19 cellular contexts compared by ENCODE assay signal in the genomic region with DNA sequence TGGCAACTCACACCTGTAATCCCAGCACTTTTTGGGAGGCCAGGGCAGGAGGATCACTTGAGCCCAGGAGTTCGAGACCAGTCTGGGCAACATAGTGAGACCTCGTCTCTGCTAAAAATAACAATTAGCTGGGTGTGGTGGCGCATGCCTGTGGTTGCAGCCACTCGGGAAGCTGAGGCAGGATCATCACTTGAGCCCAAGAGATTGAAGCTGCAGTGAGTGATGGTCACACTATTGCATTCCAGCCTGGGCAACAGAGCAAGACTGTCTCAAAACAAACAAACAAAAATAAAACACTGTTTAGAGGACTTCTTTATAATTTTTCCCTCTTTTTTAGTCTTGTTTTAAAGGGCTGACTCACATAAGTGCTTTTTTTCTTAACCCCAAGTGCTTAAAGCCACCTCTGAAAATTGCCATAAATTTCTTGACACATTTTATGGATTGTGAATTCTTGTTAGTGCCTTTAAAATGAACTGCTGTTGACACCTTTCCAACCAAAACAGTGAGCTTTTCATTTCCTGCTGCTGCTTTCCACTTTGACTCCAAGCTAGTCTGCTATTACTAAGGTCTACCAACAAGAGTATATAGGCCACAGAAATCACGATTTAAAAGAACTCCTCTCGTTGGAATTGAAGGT. TPM values are rescaled to one million over a fixed set of nuclear protein-coding genes. Genes with fewer than 3 reads are reported as not detected.
DNase-seq lines count a peak whose midpoint lies in the region; ATAC-seq and TF ChIP-seq lines count a peak whose summit lies in the region.
"Had no signal": no experiment of that assay in that cellular context is flagged by ENCODE, and none has a peak within 500 bp of the region (broad histone marks: within the 10 kb centered on the region; RNA-seq: fewer than 3 reads in every experiment).

No MANE protein-coding gene starts in this region.

- intact Hi-C loops in HCT116 (cut with micrococcal nuclease): no loop called here
- intact Hi-C loops in CD8-positive, alpha-beta T cell (cut with DNase I, micrococcal nuclease): no loop called here

- no peak overlapping the region for H2AFZ ChIP-seq in HCT116 (ENCODE audit: low read depth, low read length, poor library complexity, severe bottlenecking)
- H2AFZ ChIP-seq: hepatocyte had no signal

- CTCF ChIA-PET in HCT116 (lab: Charles Lee): no interaction called here
- CTCF ChIA-PET in CD8-positive, alpha-beta T cell (lab: Charles Lee): interaction anchor here (0.6 kb wide), 1 partner anchor 173 kb away, joined by 3 read pairs; no protein-coding TSS in a partner anchor

- no peaks in the 10 kb centered on the region for H4K20me1 ChIP-seq in HCT116 (ENCODE audit: insufficient read depth)

- H3K9me3 Mint-ChIP-seq in CD8-positive, alpha-beta T cell: no peaks in the 10 kb centered on the region
- H3K9me3 Mint-ChIP-seq: natural killer cell had no signal

- TF ChIP-seq POLR2A in HCT116 (IDR thresholded peaks at IDR 0.05; ENCODE audit: borderline replicate concordance, extremely low read depth, insufficient read depth, insufficient read length): no peak

- peak; percentile 22 for DNase-seq in HCT116 (ENCODE audit: low read depth, low spot score)
- peak; percentile 85 for DNase-seq in astrocyte of the spinal cord (ENCODE audit: low read depth, low spot score)
- DNase-seq in glomerular visceral epithelial cell (ENCODE audit: extremely low spot score): peak; percentile 26
- peak; percentile 70 for DNase-seq in stromal cell of bone marrow (ENCODE audit: low read depth)
- DNase-seq in ACHN: no peak
- DNase-seq in CD8-positive, alpha-beta T cell: no peak
- DNase-seq: activated gamma-delta T cell treated with Interleukin-2 at 50 U/mL for 16 hours; GDM1; natural killer cell; NCI-H1436 treated with DMSO at 0.1 percent for 48 hours; NCI-H446 treated with DMSO at 0.1 percent for 48 hours; right lobe of liver; SK-N-SH; stimulated activated CD4-positive, alpha-beta T cell treated with anti-CD3 and anti-CD28 coated beads, Interleukin-4, amount 100 ng/mL, for 4 hours had no signal

- no peaks in the 10 kb centered on the region for H3K27me3 Mint-ChIP-seq in CD8-positive, alpha-beta T cell (ENCODE audit: low read depth)

- TF ChIP-seq CTCF in HCT116 (IDR thresholded peaks at IDR 0.05 in 2 of 3, conservative IDR thresholded peaks at IDR 0.05 in 1 of 3; ENCODE audit: borderline replicate concordance in 1 of 3, insufficient read depth in 1 of 3, low read depth in 2 of 3, low read length in 2 of 3): no peak
- no peak for TF ChIP-seq CTCF in astrocyte of the spinal cord (IDR thresholded peaks at IDR 0.05; ENCODE audit: low read depth, low read length)
- no peak for TF ChIP-seq CTCF in CD8-positive, alpha-beta T cell (IDR thresholded peaks at IDR 0.05)

- ATAC-seq in HCT116 (peak; percentile 77), GM18498 (IDR thresholded peaks at IDR 0.05; ENCODE audit: unreplicated experiment) (no peak), HG02588 (IDR thresholded peaks at IDR 0.05; ENCODE audit: unreplicated experiment) (no peak)
- no peak for ATAC-seq in CD8-positive, alpha-beta T cell
- ATAC-seq: natural killer cell, right lobe of liver had no signal

- RAD21 ChIA-PET in HCT116 (lab: Charles Lee; ENCODE audit: low non-redundant PET in 1 of 2, low total read pairs in 2 of 2, uncharacterized antibody in 2 of 2, unreplicated experiment in 2 of 2): no interaction called here

- H3K4me2 ChIP-seq in HCT116 (ENCODE audit: low read length): peak overlapping the region; percentile 57
- H3K4me2 ChIP-seq: hepatocyte, SK-N-SH had no signal

- peak overlapping the region; percentile 71 for H3K27ac ChIP-seq in HCT116 (ENCODE audit: low read depth, low read length)
- no peak overlapping the region for H3K27ac ChIP-seq in CD8-positive, alpha-beta T cell (ENCODE audit: low read depth, low read length)
- H3K27ac ChIP-seq: cardiac muscle cell, hepatocyte, right lobe of liver, VCaP had no signal

- POLR2A ChIA-PET in HCT116 (lab: Charles Lee): no interaction called here
- POLR2A ChIA-PET in CD8-positive, alpha-beta T cell (lab: Charles Lee): no interaction called here

- H3K9me2 ChIP-seq in HCT116 (ENCODE audit: insufficient read depth): no peaks in the 10 kb centered on the region
- H3K9me2 ChIP-seq: SK-N-SH had no signal

- H3K9me3 ChIP-seq in HCT116 (ENCODE audit: control insufficient read depth in 1 of 2, insufficient read depth in 1 of 2, low read depth in 1 of 2, low read length in 2 of 2): no peaks in the 10 kb centered on the region
- no peaks in the 10 kb centered on the region for H3K9me3 ChIP-seq in CD8-positive, alpha-beta T cell (ENCODE audit: low read length)
- H3K9me3 ChIP-seq: right lobe of liver, SK-N-SH had no signal

- H3K4me1 Mint-ChIP-seq in CD8-positive, alpha-beta T cell (ENCODE audit: low read depth): no peaks in the 10 kb centered on the region

- H3K79me2 ChIP-seq in HCT116 (ENCODE audit: insufficient read depth, low read length): no peaks in the 10 kb centered on the region
- H3K79me2 ChIP-seq: hepatocyte had no signal

- no peak for TF ChIP-seq RAD21 in HCT116 (IDR thresholded peaks at IDR 0.05; ENCODE audit: low read depth)

- no peak overlapping the region for H3K4me3 Mint-ChIP-seq in CD8-positive, alpha-beta T cell
- H3K4me3 Mint-ChIP-seq: natural killer cell had no signal

- no TSS peak for BruUV-seq in HCT116 (replicated peaks; lab: Mats Ljungman, UMichigan)

- H3K36me3 Mint-ChIP-seq in CD8-positive, alpha-beta T cell: peaks cover 73% of the 10 kb centered on the region
- H3K36me3 Mint-ChIP-seq: natural killer cell had no signal

- no peaks in the 10 kb centered on the region for H3K27me3 ChIP-seq in HCT116 (ENCODE audit: insufficient read depth, low read length)
- H3K27me3 ChIP-seq in CD8-positive, alpha-beta T cell (ENCODE audit: insufficient read depth, low read length): no peaks in the 10 kb centered on the region
- H3K27me3 ChIP-seq: cardiac muscle cell, hepatocyte, right lobe of liver had no signal

- in situ Hi-C loops in astrocyte of the spinal cord (cut with HindIII; ENCODE audit: low sequenced_read_pairs): no loop called here
- in situ Hi-C loops in ACHN (cut with HindIII; ENCODE audit: low pct_ligation_motif_present, low pct_unique_long_range_greater_than_20kb, low sequenced_read_pairs): no loop called here

- peaks cover 26 to 32% of the 10 kb centered on the region in 2 experiments for H3K4me1 ChIP-seq in HCT116 (ENCODE audit: control insufficient read depth in 1 of 2, insufficient read depth in 2 of 2, low read length in 2 of 2)
- no peaks in the 10 kb centered on the region for H3K4me1 ChIP-seq in CD8-positive, alpha-beta T cell (ENCODE audit: insufficient read depth, low read length)
- H3K4me1 ChIP-seq: right lobe of liver had no signal

- no peak overlapping the region for H3K27ac Mint-ChIP-seq in CD8-positive, alpha-beta T cell
- H3K27ac Mint-ChIP-seq: natural killer cell had no signal

- H3K36me3 ChIP-seq in HCT116 (ENCODE audit: control insufficient read depth in 1 of 2, insufficient read depth in 2 of 2, low read length in 2 of 2): 0 out of 4 replicates have a peak, but pooled peaks cover 4 to 8% of the 10 kb centered on the region in 2 experiments
- peaks cover 44% of the 10 kb centered on the region for H3K36me3 ChIP-seq in CD8-positive, alpha-beta T cell (ENCODE audit: insufficient read depth, low read length)

- H3K9ac ChIP-seq in HCT116 (ENCODE audit: low read length): peak overlapping the region; percentile 0; the same call in 1 of the 2 replicates
- H3K9ac ChIP-seq: SK-N-SH had no signal

- H3K4me3 ChIP-seq in HCT116 (replicated peaks in 1 of 2; ENCODE audit: low read depth in 1 of 2, low read length in 2 of 2): no peak overlapping the region; a peak in 1 of 4 replicates
- no peak overlapping the region for H3K4me3 ChIP-seq in astrocyte of the spinal cord (ENCODE audit: low read depth, low read length)
- H3K4me3 ChIP-seq in CD8-positive, alpha-beta T cell (ENCODE audit: low read depth, low read length): no peak overlapping the region
- H3K4me3 ChIP-seq: cardiac muscle cell, hepatocyte, right lobe of liver had no signal

TF ChIP-seq in HCT116, 20 proteins besides CTCF, POLR2A, EP300 and RAD21:
- TF ChIP-seq POLR2AphosphoS5 (IDR thresholded peaks at IDR 0.05; ENCODE audit: low read depth, low read length): no peak
- TF ChIP-seq CBX3 (IDR thresholded peaks at IDR 0.05; ENCODE audit: low read depth): peak; percentile 60; the same call in 1 of the 2 replicates
- TF ChIP-seq, protein P1, sequence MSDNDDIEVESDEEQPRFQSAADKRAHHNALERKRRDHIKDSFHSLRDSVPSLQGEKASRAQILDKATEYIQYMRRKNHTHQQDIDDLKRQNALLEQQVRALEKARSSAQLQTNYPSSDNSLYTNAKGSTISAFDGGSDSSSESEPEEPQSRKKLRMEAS (IDR thresholded peaks at IDR 0.05): 0 out of 2 replicates have a peak, but pooled peaks have one; percentile 22
TF ChIP-seq in HCT116: peak in this region for 2.

RNA-seq across cellular contexts. Expression of a gene that starts 41.7 kb away (rescaled TPM):
- 10.0 TPM for total RNA-seq in HCT116 (2021; ENCODE audit: unreplicated experiment)
- 2.7 and 4.3 TPM in 2 replicates for polyA plus RNA-seq in HCT116 (2012)
- 10 to 100 TPM; 22.6 to 24.6 TPM for total RNA-seq in CD8-positive, alpha-beta T cell

RNA-seq across cellular contexts. Expression of a gene that starts 47.6 kb away (rescaled TPM):
- total RNA-seq in HCT116 (2021; ENCODE audit: unreplicated experiment): 75.6 TPM
- 40.5 and 44.3 TPM in 2 replicates for polyA plus RNA-seq in HCT116 (2012)
- 10 to 100 TPM; 17.7 to 19.7 TPM for total RNA-seq in CD8-positive, alpha-beta T cell

Comparison
In these comparisons a context has a peak if more than half of its experiments do, and no peak if none do; other contexts are left out.
1. DNase-seq: peak in HCT116 (single experiment), astrocyte of the spinal cord (single experiment), glomerular visceral epithelial cell (single experiment) and stromal cell of bone marrow (single experiment); none in ACHN (single experiment) and CD8-positive, alpha-beta T cell (0 of 7).